1 cellular context compared by ENCODE assay signal in genomic region chr3:138082992-138083386, GRCh38.
TF ChIP-seq lines count a peak whose summit lies in the region.

No MANE protein-coding gene starts in this region.

TF ChIP-seq in WTC11, 78 proteins besides CTCF, POLR2A, EP300 and RAD21 (continued from another document):
- TF ChIP-seq STAT6 (CRISPR knock-in tag; conservative IDR thresholded peaks at IDR 0.05; ENCODE audit: low read depth): no peak
- TF ChIP-seq ZNF532 (CRISPR knock-in tag; IDR thresholded peaks at IDR 0.05; ENCODE audit: borderline replicate concordance): no peak
- no peak for TF ChIP-seq CREM (CRISPR knock-in tag; IDR thresholded peaks at IDR 0.05)
- TF ChIP-seq AR (CRISPR knock-in tag; IDR thresholded peaks at IDR 0.05): no peak
